In the genomic region with DNA sequence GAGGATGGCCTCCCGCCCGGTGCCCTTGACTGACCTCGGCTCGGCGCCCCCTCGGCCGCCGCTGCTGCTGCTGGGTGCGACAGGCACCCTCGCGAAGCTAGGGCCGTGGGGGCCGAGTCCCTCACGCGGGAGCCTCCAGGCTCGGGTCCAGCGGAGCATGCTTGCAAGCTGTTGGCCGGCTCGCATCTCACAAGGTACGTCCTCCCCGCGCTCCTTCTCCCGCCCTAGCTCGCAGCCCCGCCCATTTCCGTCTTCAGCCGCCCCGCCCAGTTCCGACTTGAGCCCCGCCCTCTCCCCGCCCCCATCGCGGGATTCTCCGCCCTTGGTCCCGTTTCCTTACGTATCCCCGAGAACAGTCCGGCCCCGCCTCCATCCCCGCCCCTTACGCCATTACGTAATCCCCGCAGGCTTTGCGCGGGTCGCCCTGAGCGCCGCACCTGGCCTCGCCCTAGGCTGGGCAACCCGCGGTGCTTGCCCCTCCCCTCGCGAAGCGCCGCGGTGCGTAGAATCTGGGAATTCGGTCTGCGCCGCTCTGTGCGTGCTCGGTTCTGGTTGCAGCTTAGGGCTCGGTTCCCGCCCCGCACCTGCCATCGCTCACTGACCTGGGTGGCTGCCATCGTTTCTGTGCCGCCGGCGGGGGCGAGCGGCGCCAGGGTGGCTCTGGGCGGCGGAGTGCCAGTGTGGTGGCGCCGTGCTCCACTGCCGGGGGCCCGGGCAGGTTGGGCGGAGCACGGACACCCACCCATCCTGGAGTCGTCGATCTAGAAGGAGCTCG, we compare ENCODE assay signal across 8 cellular contexts. TPM values are rescaled to one million over a fixed set of nuclear protein-coding genes. Genes with fewer than 3 reads are reported as not detected.
DNase-seq lines count a peak whose midpoint lies in the region; ATAC-seq and TF ChIP-seq lines count a peak whose summit lies in the region.

A gene with protein sequence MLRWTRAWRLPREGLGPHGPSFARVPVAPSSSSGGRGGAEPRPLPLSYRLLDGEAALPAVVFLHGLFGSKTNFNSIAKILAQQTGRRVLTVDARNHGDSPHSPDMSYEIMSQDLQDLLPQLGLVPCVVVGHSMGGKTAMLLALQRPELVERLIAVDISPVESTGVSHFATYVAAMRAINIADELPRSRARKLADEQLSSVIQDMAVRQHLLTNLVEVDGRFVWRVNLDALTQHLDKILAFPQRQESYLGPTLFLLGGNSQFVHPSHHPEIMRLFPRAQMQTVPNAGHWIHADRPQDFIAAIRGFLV (minus strand): TSS at position 191 of the 775 bp plus-strand sequence. CDS start 32 bp downstream, at position 159.

- H3K36me3 Mint-ChIP-seq in mesothelial cell of epicardium = peaks cover 2% of the 10 kb centered on the region

- peak; percentile 97 for DNase-seq in D341Med (ENCODE audit: low spot score)
- DNase-seq in HuH-7 (ENCODE audit: low spot score) = peak; percentile 86
- DNase-seq in activated CD8-positive, alpha-beta memory T cell treated with anti-CD3 and anti-CD28 coated beads, Interleukin-2, amount 50 U/mL, for 4 hours = peak; percentile 99
- DNase-seq in mesothelial cell of epicardium (ENCODE audit: low spot score in 2 of 2, unreplicated experiment in 2 of 2) = peak; percentile 96 to 99
- peak; percentile 96 for DNase-seq in stimulated activated CD8-positive, alpha-beta memory T cell treated with anti-CD3 and anti-CD28 coated beads, Interleukin-15, amount 100 ng/mL, for 4 hours (ENCODE audit: low read depth in 2 of 2)

- H3K27ac Mint-ChIP-seq in mesothelial cell of epicardium = peak within 1 kb of the TSS; percentile 97

- no peaks in the 10 kb centered on the region for H3K9me2 ChIP-seq in OCI-LY1 (ENCODE audit: low read depth, low read length)

- peak; percentile 81 for ATAC-seq in GM21515 (IDR thresholded peaks at IDR 0.05; ENCODE audit: unreplicated experiment)

- H4K20me1 ChIP-seq in OCI-LY1 (ENCODE audit: insufficient read depth, low read length) = no peaks in the 10 kb centered on the region

- peak within 1 kb of the TSS; percentile 70 for H3K27ac ChIP-seq in OCI-LY1 (ENCODE audit: low read depth, low read length, poor library complexity, severe bottlenecking)

- peak; percentile 19; the same call in 1 of the 2 replicates for TF ChIP-seq CTCF in OCI-LY1 (IDR thresholded peaks at IDR 0.05; ENCODE audit: low read length)
- no peak for TF ChIP-seq CTCF in mesothelial cell of epicardium (IDR thresholded peaks at IDR 0.05; ENCODE audit: unreplicated experiment)

- peaks cover 22% of the 10 kb centered on the region for H3K4me1 ChIP-seq in OCI-LY1 (ENCODE audit: insufficient read depth, low read length, severe bottlenecking)

- no peaks in the 10 kb centered on the region for H3F3A ChIP-seq in OCI-LY1 (ENCODE audit: insufficient read depth, low read length)

- H3K9ac ChIP-seq in OCI-LY1 (ENCODE audit: low read length) = peak within 1 kb of the TSS; percentile 85

- peak within 1 kb of the TSS; percentile 82 for H3K4me3 ChIP-seq in OCI-LY1 (ENCODE audit: low read depth, low read length, poor library complexity, severe bottlenecking)

- peak within 1 kb of the TSS; percentile 76 for H3K4me2 ChIP-seq in OCI-LY1 (ENCODE audit: low read length)

- H3K36me3 ChIP-seq in OCI-LY1 (ENCODE audit: insufficient read depth, low read length) = peaks cover 16% of the 10 kb centered on the region

- in situ Hi-C loops in endometrial microvascular endothelial cells (cut with HindIII; ENCODE audit: inconsistent ontology term, low pct_unique_long_range_greater_than_20kb, low sequenced_read_pairs) = no loop called here

- H3K9me3 ChIP-seq in OCI-LY1 (ENCODE audit: low read length) = no peaks in the 10 kb centered on the region

- no peaks in the 10 kb centered on the region for H3K9me3 Mint-ChIP-seq in mesothelial cell of epicardium

- H3K27me3 ChIP-seq in OCI-LY1 (ENCODE audit: insufficient read depth, low read length) = no peaks in the 10 kb centered on the region

- H3K4me1 Mint-ChIP-seq in mesothelial cell of epicardium = peaks cover 35% of the 10 kb centered on the region

- H2AFZ ChIP-seq in OCI-LY1 (ENCODE audit: low read length) = peak within 1 kb of the TSS; percentile 42

- H3K27me3 Mint-ChIP-seq in mesothelial cell of epicardium (ENCODE audit: low read depth) = peaks cover 20% of the 10 kb centered on the region

- H3K4me3 Mint-ChIP-seq in mesothelial cell of epicardium = peak within 1 kb of the TSS; percentile 85

- H3K79me2 ChIP-seq in OCI-LY1 (ENCODE audit: insufficient read depth, low read length) = no peaks in the 10 kb centered on the region

RNA-seq across cellular contexts. Expression of the gene that starts here (rescaled TPM):
- total RNA-seq in endometrial microvascular endothelial cells (ENCODE audit: inconsistent ontology term) (23.7 TPM), mesothelial cell of epicardium (33.9 to 40.7 TPM (median 35.2 TPM) in 3 replicates)

Comparison
In these comparisons a context has a peak if more than half of its experiments do, and no peak if none do; other contexts are left out.
1. Peak in every context shown above with its lines: DNase-seq, ATAC-seq, H3K4me3 ChIP-seq and H3K27ac ChIP-seq.